ENCODE assay signal across 18 cellular contexts in the genomic region with DNA sequence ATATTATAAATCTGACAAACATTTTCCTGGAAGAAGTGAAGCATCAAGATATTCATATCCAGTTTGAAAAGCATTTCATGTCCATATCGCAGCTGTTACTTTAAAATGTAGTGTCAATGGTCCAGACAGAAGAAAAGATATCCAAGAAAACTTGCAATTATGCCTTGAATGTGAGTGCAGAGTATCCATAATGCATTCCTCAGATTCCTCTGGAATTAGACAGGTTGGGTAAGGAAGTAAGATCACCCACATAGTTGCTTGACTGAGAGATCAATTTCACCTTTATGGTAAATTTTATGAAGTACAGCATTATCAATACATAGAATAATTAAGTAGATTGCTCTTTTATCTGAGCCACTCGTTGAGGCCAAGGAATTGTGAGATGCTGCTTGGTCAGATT.
"Had no signal": no experiment of that assay in that cellular context is flagged by ENCODE, and none has a peak within 500 bp of the region (broad histone marks: within the 10 kb centered on the region; RNA-seq: fewer than 3 reads in every experiment).

No MANE protein-coding gene starts in this region.

- H3K9me3 ChIP-seq: gastrocnemius medialis, left lung, neutrophil had no signal

- H3K27me3 ChIP-seq: gastrocnemius medialis, heart right ventricle, left lung, neutrophil had no signal

- H2AFZ ChIP-seq: parathyroid adenoma had no signal

- H3K9ac ChIP-seq: parathyroid adenoma had no signal

- H3K79me2 ChIP-seq: parathyroid adenoma had no signal

- H3K36me3 Mint-ChIP-seq: activated CD4-positive, alpha-beta memory T cell treated with anti-CD3 and anti-CD28 coated beads for 36 hours; activated naive CD8-positive, alpha-beta T cell; naive thymus-derived CD8-positive, alpha-beta T cell; stimulated activated memory B cell treated with anti-CD40 and anti-IgM and Interleukin-4, amounts not matched to agents 10 μg/mL and 1 μg/mL and 100 μg/mL, for 72 hours had no signal

- DNase-seq: activated CD4-positive, alpha-beta memory T cell treated with anti-CD3 and anti-CD28 coated beads for 36 hours; activated CD4-positive, alpha-beta T cell treated with anti-CD3 and anti-CD28 coated beads for 36 hours; activated gamma-delta T cell; activated T-cell treated with anti-CD3 and anti-CD28 coated beads, Interleukin-2, amount 50 U/mL, for 24 hours; dermis blood vessel endothelial cell; effector memory CD8-positive, alpha-beta T cell; gastrocnemius medialis; heart right ventricle; left lung; naive thymus-derived CD8-positive, alpha-beta T cell; retina; stimulated activated CD4-positive, alpha-beta T cell treated with anti-CD3 and anti-CD28 coated beads, Interleukin-12 subunit alpha, Interleukin-12 subunit beta, amount 100 ng/mL, for 4 hours; stimulated activated CD4-positive, alpha-beta T cell treated with anti-CD3 and anti-CD28 coated beads, Interleukin-2, amount 100 ng/mL, for 48 hours; T-helper 2 cell had no signal

- H3K27me3 Mint-ChIP-seq: activated CD4-positive, alpha-beta memory T cell treated with anti-CD3 and anti-CD28 coated beads for 36 hours; activated CD4-positive, alpha-beta T cell treated with anti-CD3 and anti-CD28 coated beads for 36 hours; activated naive CD8-positive, alpha-beta T cell; activated T-cell treated with anti-CD3 and anti-CD28 coated beads, Interleukin-2, amount 50 U/mL, for 24 hours; effector memory CD8-positive, alpha-beta T cell; naive thymus-derived CD8-positive, alpha-beta T cell; stimulated activated memory B cell treated with anti-CD40 and anti-IgM and Interleukin-4, amounts not matched to agents 10 μg/mL and 1 μg/mL and 100 μg/mL, for 72 hours had no signal

- H3K9me3 Mint-ChIP-seq: activated T-cell treated with anti-CD3 and anti-CD28 coated beads, Interleukin-2, amount 50 U/mL, for 24 hours had no signal

- H3K36me3 ChIP-seq: gastrocnemius medialis, heart right ventricle, left lung, neutrophil had no signal

- H3K4me3 Mint-ChIP-seq: activated CD4-positive, alpha-beta memory T cell treated with anti-CD3 and anti-CD28 coated beads for 36 hours; activated CD4-positive, alpha-beta T cell treated with anti-CD3 and anti-CD28 coated beads for 36 hours; activated naive CD8-positive, alpha-beta T cell; activated T-cell treated with anti-CD3 and anti-CD28 coated beads, Interleukin-2, amount 50 U/mL, for 24 hours; effector memory CD8-positive, alpha-beta T cell; naive thymus-derived CD8-positive, alpha-beta T cell; stimulated activated memory B cell treated with anti-CD40 and anti-IgM and Interleukin-4, amounts not matched to agents 10 μg/mL and 1 μg/mL and 100 μg/mL, for 72 hours had no signal

- H3K27ac ChIP-seq: gastrocnemius medialis, heart right ventricle, left lung, neutrophil, parathyroid adenoma had no signal

- ATAC-seq: activated CD4-positive, alpha-beta T cell treated with anti-CD3 and anti-CD28 coated beads for 36 hours; effector memory CD8-positive, alpha-beta T cell; gastrocnemius medialis; heart right ventricle; left lung; naive thymus-derived CD8-positive, alpha-beta T cell; stimulated activated memory B cell treated with anti-CD40 and anti-IgM and Interleukin-4, amounts not matched to agents 10 μg/mL and 1 μg/mL and 100 μg/mL, for 72 hours had no signal

- H3K4me1 ChIP-seq: gastrocnemius medialis, heart right ventricle, left lung, parathyroid adenoma had no signal

- H3K4me1 Mint-ChIP-seq: activated CD4-positive, alpha-beta T cell treated with anti-CD3 and anti-CD28 coated beads for 36 hours; naive thymus-derived CD8-positive, alpha-beta T cell; stimulated activated memory B cell treated with anti-CD40 and anti-IgM and Interleukin-4, amounts not matched to agents 10 μg/mL and 1 μg/mL and 100 μg/mL, for 72 hours had no signal

- H3K27ac Mint-ChIP-seq: activated CD4-positive, alpha-beta memory T cell treated with anti-CD3 and anti-CD28 coated beads for 36 hours; activated CD4-positive, alpha-beta T cell treated with anti-CD3 and anti-CD28 coated beads for 36 hours; activated naive CD8-positive, alpha-beta T cell; activated T-cell treated with anti-CD3 and anti-CD28 coated beads, Interleukin-2, amount 50 U/mL, for 24 hours; effector memory CD8-positive, alpha-beta T cell; naive thymus-derived CD8-positive, alpha-beta T cell; stimulated activated memory B cell treated with anti-CD40 and anti-IgM and Interleukin-4, amounts not matched to agents 10 μg/mL and 1 μg/mL and 100 μg/mL, for 72 hours had no signal

- H3K4me3 ChIP-seq: gastrocnemius medialis, heart right ventricle, left lung had no signal
